Comparison of ENCODE assay signal across 20 cellular contexts in the genomic region with DNA sequence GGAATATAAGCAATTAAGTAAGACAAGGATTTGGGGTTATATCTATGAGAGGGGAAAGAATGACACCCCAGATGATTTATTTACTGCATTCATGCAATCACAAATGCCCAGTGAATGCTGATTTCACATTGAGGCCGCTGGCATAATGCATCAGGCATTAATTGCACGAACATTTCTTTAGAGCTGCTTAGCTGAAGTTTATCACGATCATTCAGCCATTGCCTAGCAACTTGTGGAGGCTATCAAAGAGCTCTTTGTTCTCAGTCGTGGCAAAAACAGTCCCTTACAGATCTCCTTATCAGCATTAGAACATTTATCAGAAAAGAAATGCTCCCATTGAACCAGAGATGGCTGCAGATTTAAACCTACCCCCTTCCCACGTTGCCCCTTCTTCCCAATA.
DNase-seq lines count a peak whose midpoint lies in the region; ATAC-seq, FAIRE-seq and TF ChIP-seq lines count a peak whose summit lies in the region.
"Had no signal": no experiment of that assay in that cellular context is flagged by ENCODE, and none has a peak within 500 bp of the region (broad histone marks: within the 10 kb centered on the region; RNA-seq: fewer than 3 reads in every experiment).

No MANE protein-coding gene starts in this region.

- in situ Hi-C loops in HepG2 (cut with HindIII; ENCODE audit: extremely low pct_ligation_motif_present, low pct_unique_long_range_greater_than_20kb), result no loop called here

- H4K20me1 ChIP-seq in astrocyte (ENCODE audit: insufficient read depth, low read length) (no peaks in the 10 kb centered on the region), HepG2 (ENCODE audit: insufficient read depth, low read length) (no peaks in the 10 kb centered on the region)

- H3K27ac ChIP-seq in astrocyte (ENCODE audit: low read depth, low read length), result no peak overlapping the region
- no peak overlapping the region for H3K27ac ChIP-seq in HepG2 (ENCODE audit: extremely low read length, insufficient read depth, low read length)
- H3K27ac ChIP-seq: PC-9, SK-N-MC had no signal

- DNase-seq in HuH-7 (ENCODE audit: low spot score), result peak; percentile 60
- DNase-seq in astrocyte (ENCODE audit: low read depth), result peak; percentile 55
- peak; percentile 36 for DNase-seq in HepG2 (ENCODE audit: low spot score)
- DNase-seq in retina, result peak; percentile 58
- no peak for DNase-seq in AML-193 (lab: John Stamatoyannopoulos, UW)
- DNase-seq in AG08396 (ENCODE audit: low spot score), result no peak
- DNase-seq in D341Med (ENCODE audit: low spot score), result no peak
- DNase-seq: activated CD4-positive, alpha-beta T cell treated with anti-CD3 and anti-CD28 coated beads for 4 hours; cerebellar nuclear complex; DMS 273 treated with DMSO at 0.1 percent for 48 hours; effector memory CD8-positive, alpha-beta T cell; GF-D8; Karpas-422; NCI-H1105; NCI-H2107; NCI-H69; PC-9 had no signal

- TF ChIP-seq EP300 in HepG2 (IDR thresholded peaks at IDR 0.05; ENCODE audit: low read depth in 2 of 2, low read length in 2 of 2) (no peak), HepG2 (CRISPR knock-in tag; IDR thresholded peaks at IDR 0.05; ENCODE audit: borderline replicate concordance) (no peak)

- H3K9me3 ChIP-seq in astrocyte (ENCODE audit: insufficient read depth, low read depth, low read length), result no peaks in the 10 kb centered on the region
- H3K9me3 ChIP-seq in HepG2 (ENCODE audit: low read length), result no peaks in the 10 kb centered on the region

- no peak overlapping the region for H3K27ac Mint-ChIP-seq in astrocyte (ENCODE audit: unreplicated experiment)
- H3K27ac Mint-ChIP-seq: effector memory CD8-positive, alpha-beta T cell had no signal

- H3K9me3 Mint-ChIP-seq in astrocyte (ENCODE audit: unreplicated experiment), result peaks cover 3% of the 10 kb centered on the region
- H3K9me3 Mint-ChIP-seq: effector memory CD8-positive, alpha-beta T cell had no signal

- no peaks in the 10 kb centered on the region for H3K27me3 Mint-ChIP-seq in astrocyte (ENCODE audit: low read depth, unreplicated experiment)

- peak; percentile 54 for ATAC-seq in HepG2
- ATAC-seq: effector memory CD8-positive, alpha-beta T cell; GM12878 had no signal

- H3K36me3 ChIP-seq in astrocyte (ENCODE audit: insufficient read depth, low read length) (no peaks in the 10 kb centered on the region), HepG2 (replicated peaks in 1 of 2; ENCODE audit: control insufficient read depth in 1 of 2, insufficient read depth in 2 of 2, low read length in 2 of 2) (no peaks in the 10 kb centered on the region)

- BruUV-seq in HepG2 (replicated peaks; lab: Mats Ljungman, UMichigan), result no TSS peak

- no peak overlapping the region for H2AFZ ChIP-seq in astrocyte (ENCODE audit: low read depth, low read length)
- no peak overlapping the region for H2AFZ ChIP-seq in HepG2 (ENCODE audit: low read length)
- H2AFZ ChIP-seq: PC-9 had no signal

- H3K4me1 Mint-ChIP-seq in astrocyte (ENCODE audit: low read depth, unreplicated experiment), result peaks cover 22% of the 10 kb centered on the region

- POLR2A ChIA-PET in HepG2 (lab: Yijun Ruan, JAX), result no interaction called here

- no peak for TF ChIP-seq RAD21 in HepG2 (CRISPR knock-in tag; IDR thresholded peaks at IDR 0.05)

- peaks cover 3% of the 10 kb centered on the region for H3K36me3 Mint-ChIP-seq in astrocyte (ENCODE audit: low read depth, unreplicated experiment)

- intact Hi-C loops in HepG2 (cut with micrococcal nuclease; ENCODE audit: unreplicated experiment), result no loop called here

- no peak for TF ChIP-seq CTCF in astrocyte (IDR thresholded peaks at IDR 0.05; ENCODE audit: insufficient read depth, low read depth, low read length)
- no peak for TF ChIP-seq CTCF in HepG2 (CRISPR knock-in tag; IDR thresholded peaks at IDR 0.05)

- H3K79me2 ChIP-seq in astrocyte (ENCODE audit: insufficient read depth, low read length) (no peaks in the 10 kb centered on the region), HepG2 (ENCODE audit: insufficient read depth, low read length) (no peaks in the 10 kb centered on the region)

- H3K9ac ChIP-seq in astrocyte (ENCODE audit: low read length), result no peak overlapping the region
- no peak overlapping the region for H3K9ac ChIP-seq in HepG2 (ENCODE audit: insufficient read depth, low read depth, low read length)

- FAIRE-seq in astrocyte (lab: Jason Lieb, UNC) (no peak), HepG2 (lab: Jason Lieb, UNC) (no peak)
- FAIRE-seq: GM12878, keratinocyte had no signal

- H3K27me3 ChIP-seq in astrocyte (ENCODE audit: insufficient read depth, low read length) (no peaks in the 10 kb centered on the region), HepG2 (ENCODE audit: control insufficient read depth in 1 of 2, insufficient read depth in 2 of 2, low read length in 2 of 2) (no peaks in the 10 kb centered on the region)

- no peak overlapping the region for H3K4me2 ChIP-seq in astrocyte (ENCODE audit: low read length)
- H3K4me2 ChIP-seq in HepG2 (ENCODE audit: low read depth, low read length), result no peak overlapping the region
- H3K4me2 ChIP-seq: PC-9 had no signal

- H3K4me3 Mint-ChIP-seq in astrocyte (ENCODE audit: unreplicated experiment), result no peak overlapping the region
- H3K4me3 Mint-ChIP-seq: effector memory CD8-positive, alpha-beta T cell had no signal

- no peaks in the 10 kb centered on the region for H3K4me1 ChIP-seq in astrocyte (ENCODE audit: insufficient read depth, low read length)
- H3K4me1 ChIP-seq in HepG2 (ENCODE audit: insufficient read depth, low read length), result no peaks in the 10 kb centered on the region

- H3K4me3 ChIP-seq in astrocyte (ENCODE audit: insufficient read depth, low read depth, low read length) (no peak overlapping the region), HepG2 (replicated peaks in 1 of 3; ENCODE audit: insufficient read depth in 1 of 3, low read depth in 2 of 3, low read length in 3 of 3) (no peak overlapping the region)
- H3K4me3 ChIP-seq: GM12878, PC-9, SK-N-MC had no signal

- WGBS in HepG2 (ENCODE audit: low lambda C conversion rate), result 8% methylated on average over 3 of the region's 5 CpGs

- TF ChIP-seq POLR2A in HepG2 (IDR thresholded peaks at IDR 0.05; ENCODE audit: insufficient read depth in 1 of 2, low read depth in 2 of 2, low read length in 2 of 2), result no peak

- CTCF ChIA-PET in HepG2 (lab: Yijun Ruan, JAX; ENCODE audit: low intra/inter-chr PET ratio, low total read pairs), result no interaction called here

TF ChIP-seq in HepG2, 621 proteins besides CTCF, POLR2A, EP300 and RAD21:
- no peak for TF ChIP-seq ZFP36L1 (CRISPR knock-in tag; IDR thresholded peaks at IDR 0.05)
- TF ChIP-seq ZNF547 (CRISPR knock-in tag; IDR thresholded peaks at IDR 0.05), result no peak
- no peak for TF ChIP-seq NR3C1 (CRISPR knock-in tag; IDR thresholded peaks at IDR 0.05)
- no peak for TF ChIP-seq PHB2 (IDR thresholded peaks at IDR 0.05; ENCODE audit: partially characterized antibody)
- TF ChIP-seq ERF (CRISPR knock-in tag; IDR thresholded peaks at IDR 0.05), result no peak
- no peak for TF ChIP-seq SUZ12 (IDR thresholded peaks at IDR 0.05; ENCODE audit: low read depth, low read length)
- TF ChIP-seq, protein P1, sequence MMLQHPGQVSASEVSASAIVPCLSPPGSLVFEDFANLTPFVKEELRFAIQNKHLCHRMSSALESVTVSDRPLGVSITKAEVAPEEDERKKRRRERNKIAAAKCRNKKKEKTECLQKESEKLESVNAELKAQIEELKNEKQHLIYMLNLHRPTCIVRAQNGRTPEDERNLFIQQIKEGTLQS (CRISPR knock-in tag; IDR thresholded peaks at IDR 0.05), result no peak
- TF ChIP-seq NCOA5 (CRISPR knock-in tag; IDR thresholded peaks at IDR 0.05), result no peak
- TF ChIP-seq ZNF260 (CRISPR knock-in tag; IDR thresholded peaks at IDR 0.05; ENCODE audit: borderline replicate concordance, low read depth), result no peak
- no peak for TF ChIP-seq ZMYM2 (CRISPR knock-in tag; IDR thresholded peaks at IDR 0.05)
- TF ChIP-seq, protein P2, sequence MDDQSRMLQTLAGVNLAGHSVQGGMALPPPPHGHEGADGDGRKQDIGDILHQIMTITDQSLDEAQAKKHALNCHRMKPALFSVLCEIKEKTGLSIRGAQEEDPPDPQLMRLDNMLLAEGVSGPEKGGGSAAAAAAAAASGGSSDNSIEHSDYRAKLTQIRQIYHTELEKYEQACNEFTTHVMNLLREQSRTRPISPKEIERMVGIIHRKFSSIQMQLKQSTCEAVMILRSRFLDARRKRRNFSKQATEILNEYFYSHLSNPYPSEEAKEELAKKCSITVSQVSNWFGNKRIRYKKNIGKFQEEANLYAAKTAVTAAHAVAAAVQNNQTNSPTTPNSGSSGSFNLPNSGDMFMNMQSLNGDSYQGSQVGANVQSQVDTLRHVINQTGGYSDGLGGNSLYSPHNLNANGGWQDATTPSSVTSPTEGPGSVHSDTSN (CRISPR knock-in tag; IDR thresholded peaks at IDR 0.05; ENCODE audit: borderline replicate concordance), result no peak
- TF ChIP-seq ADNP (CRISPR knock-in tag; IDR thresholded peaks at IDR 0.05), result no peak
- TF ChIP-seq NFKBIZ (CRISPR knock-in tag; IDR thresholded peaks at IDR 0.05), result no peak
- TF ChIP-seq MTA1 (CRISPR knock-in tag; IDR thresholded peaks at IDR 0.05; ENCODE audit: borderline replicate concordance), result no peak

Comparison
In these comparisons a context has a peak if more than half of its experiments do, and no peak if none do; other contexts are left out.
1. DNase-seq: peak in HuH-7 (single experiment), astrocyte (single experiment), HepG2 (single experiment) and retina (single experiment); none in AML-193 (0 of 2), AG08396 (single experiment) and D341Med (single experiment).